In genomic region chr4:60847614-60848013, GRCh38 we compare ENCODE assay signal across 26 cellular contexts.
"Had no signal": no experiment of that assay in that cellular context is flagged by ENCODE, and none has a peak within 500 bp of the region (broad histone marks: within the 10 kb centered on the region; RNA-seq: fewer than 3 reads in every experiment).

No MANE protein-coding gene starts in this region.

- H3K4me3 ChIP-seq: ascending aorta, body of pancreas, Peyer's patch, SJSA1 had no signal

- H3K4me3 Mint-ChIP-seq: activated CD8-positive, alpha-beta memory T cell treated with anti-CD3 and anti-CD28 coated beads, Interleukin-2, amount 10 ng/mL, durations not matched to agents 7 days and 5 days; activated naive CD8-positive, alpha-beta T cell treated with anti-CD3 and anti-CD28 coated beads, Interleukin-2, amount 50 U/mL, for 24 hours; activated T-cell treated with anti-CD3 and anti-CD28 coated beads, Interleukin-2, amount 50 U/mL, for 24 hours; activated T-helper 1 cell treated with anti-CD3 and anti-CD28 coated beads, Interleukin-12 subunit alpha, Interleukin-12 subunit beta, Interleukin-2, Interleukin-4 antibody, amounts not matched to agents 30 ng/mL and 10 ng/mL and 1 ng/mL, durations not matched to agents 14 hours and 24 hours and 36 hours; T-helper 1 cell treated with Interleukin-12 subunit alpha and Interleukin-12 subunit beta and Interleukin-4 antibody, amounts not matched to agents 30 μg/mL and 1 μg/mL, for 36 hours had no signal

- ATAC-seq: activated CD8-positive, alpha-beta memory T cell treated with anti-CD3 and anti-CD28 coated beads, Interleukin-2, amount 10 ng/mL, durations not matched to agents 7 days and 5 days; activated naive CD4-positive, alpha-beta T cell treated with anti-CD3 and anti-CD28 coated beads, Interleukin-2, amount 50 U/mL, for 72 hours; activated naive CD8-positive, alpha-beta T cell treated with anti-CD3 and anti-CD28 coated beads, Interleukin-2, amount 50 U/mL, for 24 hours; body of pancreas; SK-N-SH treated with all-trans-retinoic acid at 6 μM for 48 hours had no signal

- DNase-seq: activated CD4-positive, alpha-beta T cell treated with anti-CD3 and anti-CD28 coated beads for 48 hours; activated CD4-positive, alpha-beta T cell treated with anti-CD3 and anti-CD28 coated beads, Interleukin-2, amount 50 U/mL, for 4 hours; activated CD4-positive, CD25-positive, alpha-beta regulatory T cell treated with anti-CD3 and anti-CD28 coated beads, Interleukin-2, amount 50 U/mL, for 72 hours; activated CD8-positive, alpha-beta memory T cell treated with anti-CD3 and anti-CD28 coated beads, Interleukin-2, amount 10 ng/mL, durations not matched to agents 7 days and 5 days; activated effector memory CD4-positive, alpha-beta T cell treated with Interleukin-2 at 50 U/mL for 16 hours; activated naive CD4-positive, alpha-beta T cell; activated naive CD8-positive, alpha-beta T cell treated with anti-CD3 and anti-CD28 coated beads, Interleukin-2, amount 50 U/mL, for 24 hours; activated T-cell treated with anti-CD3 and anti-CD28 coated beads, Interleukin-2, amount 50 U/mL, for 24 hours; amniotic stem cell; body of pancreas; central memory CD4-positive, alpha-beta T cell; NCI-H1092; NCI-H1417; NCI-H2029 treated with DMSO at 0.1 percent for 48 hours; NCI-H510A treated with DMSO at 0.1 percent for 48 hours; Peyer's patch; SHP77; SW 1271 had no signal

- H3K36me3 Mint-ChIP-seq: activated CD8-positive, alpha-beta memory T cell treated with anti-CD3 and anti-CD28 coated beads, Interleukin-2, amount 10 ng/mL, durations not matched to agents 7 days and 5 days had no signal

- H3K27me3 Mint-ChIP-seq: activated CD8-positive, alpha-beta memory T cell treated with anti-CD3 and anti-CD28 coated beads, Interleukin-2, amount 10 ng/mL, durations not matched to agents 7 days and 5 days; activated naive CD8-positive, alpha-beta T cell treated with anti-CD3 and anti-CD28 coated beads, Interleukin-2, amount 50 U/mL, for 24 hours; activated T-cell treated with anti-CD3 and anti-CD28 coated beads, Interleukin-2, amount 50 U/mL, for 24 hours had no signal

- H3K27me3 ChIP-seq: ascending aorta, body of pancreas, Peyer's patch, SJSA1 had no signal

- H3K4me1 Mint-ChIP-seq: activated CD8-positive, alpha-beta memory T cell treated with anti-CD3 and anti-CD28 coated beads, Interleukin-2, amount 10 ng/mL, durations not matched to agents 7 days and 5 days; activated naive CD8-positive, alpha-beta T cell treated with anti-CD3 and anti-CD28 coated beads, Interleukin-2, amount 50 U/mL, for 24 hours had no signal

- H3K36me3 ChIP-seq: ascending aorta, Peyer's patch, SJSA1 had no signal

- H3K9me3 ChIP-seq: body of pancreas, Peyer's patch, SJSA1 had no signal

- H3K4me1 ChIP-seq: ascending aorta, body of pancreas, Peyer's patch, SJSA1 had no signal

- H3K27ac Mint-ChIP-seq: activated CD8-positive, alpha-beta memory T cell treated with anti-CD3 and anti-CD28 coated beads, Interleukin-2, amount 10 ng/mL, durations not matched to agents 7 days and 5 days; activated naive CD4-positive, alpha-beta T cell treated with anti-CD3 and anti-CD28 coated beads, Interleukin-2, amount 50 U/mL, for 72 hours; activated naive CD8-positive, alpha-beta T cell treated with anti-CD3 and anti-CD28 coated beads, Interleukin-2, amount 50 U/mL, for 24 hours; activated T-cell treated with anti-CD3 and anti-CD28 coated beads, Interleukin-2, amount 50 U/mL, for 24 hours; activated T-helper 1 cell treated with anti-CD3 and anti-CD28 coated beads, Interleukin-12 subunit alpha, Interleukin-12 subunit beta, Interleukin-2, Interleukin-4 antibody, amounts not matched to agents 30 ng/mL and 10 ng/mL and 1 ng/mL, durations not matched to agents 14 hours and 24 hours and 36 hours; T-helper 1 cell treated with Interleukin-12 subunit alpha and Interleukin-12 subunit beta and Interleukin-4 antibody, amounts not matched to agents 30 μg/mL and 1 μg/mL, for 36 hours had no signal

- H3K27ac ChIP-seq: ascending aorta, body of pancreas, KMS-11, Peyer's patch, RWPE1, SJSA1 had no signal

- H3K9ac ChIP-seq: KMS-11 had no signal
